ENCODE assay signal across 22 cellular contexts in the genomic region with DNA sequence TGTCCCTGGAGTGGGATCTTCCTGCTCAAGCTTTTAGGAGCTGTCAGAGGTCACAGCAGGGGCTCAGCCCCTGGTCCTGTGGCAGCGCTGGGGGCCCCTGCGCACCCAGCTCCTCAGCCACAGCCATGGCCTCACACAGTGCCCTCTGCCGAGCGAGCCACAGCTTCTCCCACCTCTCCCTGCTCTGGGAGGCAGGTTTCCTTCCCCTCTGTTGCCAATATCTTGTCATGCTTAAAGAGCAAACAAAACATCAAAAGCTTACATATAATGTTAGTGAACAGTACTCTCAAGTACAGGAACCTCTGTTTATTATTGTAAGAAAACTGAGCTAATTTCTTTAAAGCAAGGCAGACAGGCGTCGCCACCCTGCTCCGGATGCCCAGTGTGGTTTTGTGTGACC.
DNase-seq lines count a peak whose midpoint lies in the region; ATAC-seq and TF ChIP-seq lines count a peak whose summit lies in the region.
"Had no signal": no experiment of that assay in that cellular context is flagged by ENCODE, and none has a peak within 500 bp of the region (broad histone marks: within the 10 kb centered on the region; RNA-seq: fewer than 3 reads in every experiment).

No MANE protein-coding gene starts in this region.

- no peaks in the 10 kb centered on the region for H3F3A ChIP-seq in GM23338 (replicated peaks; ENCODE audit: low read depth)

- H3K9me2 ChIP-seq in GM23338 (ENCODE audit: insufficient read depth) (no peaks in the 10 kb centered on the region), Karpas-422 (replicated peaks; ENCODE audit: insufficient read depth, low read length) (no peaks in the 10 kb centered on the region)

- TF ChIP-seq CTCF in GM23338 (conservative IDR thresholded peaks at IDR 0.05; ENCODE audit: low read depth in 2 of 2) (no peak), RWPE2 (IDR thresholded peaks at IDR 0.05; ENCODE audit: poor library complexity, severe bottlenecking) (peak; percentile 17)

- H3K27me3 ChIP-seq in GM23338 (ENCODE audit: insufficient read depth): peaks cover 25% of the 10 kb centered on the region
- H3K27me3 ChIP-seq in RWPE2 (ENCODE audit: insufficient read depth, poor library complexity, severe bottlenecking): peaks cover 21% of the 10 kb centered on the region
- no peaks in the 10 kb centered on the region for H3K27me3 ChIP-seq in Karpas-422 (ENCODE audit: low read length)

- DNase-seq in Caki2 (ENCODE audit: low read depth) (peak; percentile 22), GM23338 (ENCODE audit: low spot score) (no peak), RWPE2 (ENCODE audit: low spot score) (no peak), left kidney (ENCODE audit: low read depth, low spot score) (peak; percentile 68), Karpas-422 (no peak), HUDEP-2 (lab: John Stamatoyannopoulos, UW; ENCODE audit: unreplicated experiment in 76 of 76) (no peak)
- DNase-seq in activated CD4-positive, alpha-beta T cell treated with anti-CD3 and anti-CD28 coated beads for 4 hours: no peak
- DNase-seq: ACHN; CD4-positive, CD25-positive, alpha-beta regulatory T cell; COR-L47; DMS53; GOT3; KBM-7; NCI-H1417 treated with DMSO at 0.1 percent for 48 hours; NCI-H187 treated with DMSO at 0.1 percent for 48 hours; NCI-H2171 treated with DMSO at 0.1 percent for 48 hours; NCI-H774; OCI-M1; RPMI8226; SW 1271 had no signal

- H4K20me1 ChIP-seq in GM23338 (replicated peaks; ENCODE audit: insufficient read depth): no peaks in the 10 kb centered on the region
- H4K20me1 ChIP-seq in Karpas-422 (ENCODE audit: insufficient read depth, low read depth, low read length): no peaks in the 10 kb centered on the region

- H3K4me3 ChIP-seq in GM23338: no peak overlapping the region
- H3K4me3 ChIP-seq in RWPE2 (ENCODE audit: severe bottlenecking): no peak overlapping the region
- no peak overlapping the region for H3K4me3 ChIP-seq in Karpas-422 (ENCODE audit: low read length)

- H3K4me1 ChIP-seq in GM23338 (ENCODE audit: insufficient read depth) (peaks cover 19% of the 10 kb centered on the region), RWPE2 (ENCODE audit: insufficient read depth, poor library complexity, severe bottlenecking) (no peaks in the 10 kb centered on the region), Karpas-422 (ENCODE audit: low read length) (no peaks in the 10 kb centered on the region)

- no peak overlapping the region for H3K9ac ChIP-seq in Karpas-422 (ENCODE audit: low read length)

- in situ Hi-C loops in Caki2 (cut with HindIII; ENCODE audit: low pct_unique_long_range_greater_than_20kb, low sequenced_read_pairs): no loop called here

- H3K27me3 Mint-ChIP-seq in GM23338 (ENCODE audit: insufficient read depth, low read depth, poor library complexity): peaks cover 16% of the 10 kb centered on the region

- H3K27ac ChIP-seq in GM23338 (ENCODE audit: low read depth) (no peak overlapping the region), RWPE2 (ENCODE audit: poor library complexity, severe bottlenecking) (no peak overlapping the region), Karpas-422 (ENCODE audit: low read length) (no peak overlapping the region)

- H2AFZ ChIP-seq in GM23338 (peak overlapping the region; percentile 66; the same call in 1 of the 2 replicates), Karpas-422 (ENCODE audit: low read length) (no peak overlapping the region)

- H3K79me2 ChIP-seq in GM23338 (replicated peaks; ENCODE audit: insufficient read depth) (no peaks in the 10 kb centered on the region), Karpas-422 (ENCODE audit: low read length) (no peaks in the 10 kb centered on the region)

- H3K36me3 ChIP-seq in GM23338 (ENCODE audit: insufficient read depth) (no peaks in the 10 kb centered on the region), RWPE2 (ENCODE audit: low read depth) (no peaks in the 10 kb centered on the region), Karpas-422 (ENCODE audit: insufficient read depth, low read length) (no peaks in the 10 kb centered on the region)

- H3K36me3 Mint-ChIP-seq in GM23338 (ENCODE audit: low read depth): no peaks in the 10 kb centered on the region
- H3K36me3 Mint-ChIP-seq: CD4-positive, CD25-positive, alpha-beta regulatory T cell had no signal

- H3K4me2 ChIP-seq in GM23338 (no peak overlapping the region; the same call in 1 of the 2 replicates), Karpas-422 (ENCODE audit: low read depth, low read length, poor library complexity, severe bottlenecking) (no peak overlapping the region)

- H3K9me3 ChIP-seq in RWPE2 (ENCODE audit: severe bottlenecking): peaks cover 2% of the 10 kb centered on the region
- H3K9me3 ChIP-seq in Karpas-422 (ENCODE audit: low read length): no peaks in the 10 kb centered on the region; the same call in 1 of the 2 replicates

- H3K27ac Mint-ChIP-seq in GM23338: no peak overlapping the region
- H3K27ac Mint-ChIP-seq: CD4-positive, CD25-positive, alpha-beta regulatory T cell had no signal

- H3K4me1 Mint-ChIP-seq in GM23338: peaks cover 34% of the 10 kb centered on the region

- no peak overlapping the region for H3K4me3 Mint-ChIP-seq in GM23338
- H3K4me3 Mint-ChIP-seq: CD4-positive, CD25-positive, alpha-beta regulatory T cell had no signal

- ATAC-seq in GM23338 (peak; percentile 22), RWPE2 (ENCODE audit: low read depth) (peak; percentile 50; the same call in 2 of the 3 replicates), HG03460 (IDR thresholded peaks at IDR 0.05; ENCODE audit: unreplicated experiment) (no peak)
- ATAC-seq: HepG2 had no signal

- H3K9me3 Mint-ChIP-seq in GM23338: no peaks in the 10 kb centered on the region

TF ChIP-seq in GM23338, 12 proteins besides CTCF, POLR2A, EP300 and RAD21 (continues in another document):
- TF ChIP-seq CREB1 (CRISPR knock-in tag; IDR thresholded peaks at IDR 0.05; ENCODE audit: low read depth): no peak
- TF ChIP-seq, protein P1, sequence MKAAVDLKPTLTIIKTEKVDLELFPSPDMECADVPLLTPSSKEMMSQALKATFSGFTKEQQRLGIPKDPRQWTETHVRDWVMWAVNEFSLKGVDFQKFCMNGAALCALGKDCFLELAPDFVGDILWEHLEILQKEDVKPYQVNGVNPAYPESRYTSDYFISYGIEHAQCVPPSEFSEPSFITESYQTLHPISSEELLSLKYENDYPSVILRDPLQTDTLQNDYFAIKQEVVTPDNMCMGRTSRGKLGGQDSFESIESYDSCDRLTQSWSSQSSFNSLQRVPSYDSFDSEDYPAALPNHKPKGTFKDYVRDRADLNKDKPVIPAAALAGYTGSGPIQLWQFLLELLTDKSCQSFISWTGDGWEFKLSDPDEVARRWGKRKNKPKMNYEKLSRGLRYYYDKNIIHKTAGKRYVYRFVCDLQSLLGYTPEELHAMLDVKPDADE (IDR thresholded peaks at IDR 0.05): no peak
- TF ChIP-seq ZNF331 (CRISPR knock-in tag; IDR thresholded peaks at IDR 0.05; ENCODE audit: low read depth): no peak
- no peak for TF ChIP-seq EZH2 (IDR thresholded peaks at IDR 0.05; ENCODE audit: low read depth, unreplicated experiment)
- no peak for TF ChIP-seq NANOG (IDR thresholded peaks at IDR 0.05; ENCODE audit: borderline replicate concordance)
- no peak for TF ChIP-seq JUNB (IDR thresholded peaks at IDR 0.05; ENCODE audit: unreplicated experiment)

Comparison
In these comparisons a context has a peak if more than half of its experiments do, and no peak if none do; other contexts are left out.
1. DNase-seq: peak in Caki2 (single experiment) and left kidney (single experiment); none in GM23338 (single experiment), RWPE2 (single experiment), Karpas-422 (single experiment), activated CD4-positive, alpha-beta T cell treated with anti-CD3 and anti-CD28 coated beads for 4 hours (0 of 2) and HUDEP-2 (0 of 76).